ENCODE assay signal across 1 cellular context in the genomic region with DNA sequence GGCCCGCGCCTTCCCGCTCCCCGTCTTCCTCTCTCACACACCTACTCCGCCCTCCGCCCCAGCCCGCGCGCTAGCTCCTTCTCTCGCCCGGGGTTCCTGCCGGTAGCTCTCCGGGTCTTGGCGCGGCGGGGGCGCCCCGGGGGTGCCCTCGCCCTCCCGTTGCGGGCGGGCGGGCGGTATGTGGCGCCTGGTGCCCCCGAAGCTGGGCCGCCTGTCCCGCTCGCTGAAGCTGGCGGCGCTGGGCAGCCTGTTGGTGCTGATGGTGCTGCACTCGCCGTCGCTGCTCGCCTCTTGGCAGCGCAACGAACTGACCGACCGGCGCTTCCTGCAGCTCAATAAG.
TF ChIP-seq lines count a peak whose summit lies in the region.

No MANE protein-coding gene starts in this region.

TF ChIP-seq in K562, 482 proteins besides CTCF, POLR2A, EP300 and RAD21 (continued from another document):
- peak; percentile 80; the same call in 1 of the 2 replicates for TF ChIP-seq ZNF263 (CRISPR knock-in tag; IDR thresholded peaks at IDR 0.05; ENCODE audit: borderline replicate concordance)
- TF ChIP-seq, protein P1, sequence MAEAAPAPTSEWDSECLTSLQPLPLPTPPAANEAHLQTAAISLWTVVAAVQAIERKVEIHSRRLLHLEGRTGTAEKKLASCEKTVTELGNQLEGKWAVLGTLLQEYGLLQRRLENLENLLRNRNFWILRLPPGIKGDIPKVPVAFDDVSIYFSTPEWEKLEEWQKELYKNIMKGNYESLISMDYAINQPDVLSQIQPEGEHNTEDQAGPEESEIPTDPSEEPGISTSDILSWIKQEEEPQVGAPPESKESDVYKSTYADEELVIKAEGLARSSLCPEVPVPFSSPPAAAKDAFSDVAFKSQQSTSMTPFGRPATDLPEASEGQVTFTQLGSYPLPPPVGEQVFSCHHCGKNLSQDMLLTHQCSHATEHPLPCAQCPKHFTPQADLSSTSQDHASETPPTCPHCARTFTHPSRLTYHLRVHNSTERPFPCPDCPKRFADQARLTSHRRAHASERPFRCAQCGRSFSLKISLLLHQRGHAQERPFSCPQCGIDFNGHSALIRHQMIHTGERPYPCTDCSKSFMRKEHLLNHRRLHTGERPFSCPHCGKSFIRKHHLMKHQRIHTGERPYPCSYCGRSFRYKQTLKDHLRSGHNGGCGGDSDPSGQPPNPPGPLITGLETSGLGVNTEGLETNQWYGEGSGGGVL (CRISPR knock-in tag; IDR thresholded peaks at IDR 0.05), result no peak
- no peak for TF ChIP-seq E2F5 (CRISPR knock-in tag; IDR thresholded peaks at IDR 0.05)
- no peak for TF ChIP-seq HOMEZ (CRISPR knock-in tag; IDR thresholded peaks at IDR 0.05)
- no peak for TF ChIP-seq OTX1 (CRISPR knock-in tag; IDR thresholded peaks at IDR 0.05)
- TF ChIP-seq ZC3H4 (CRISPR knock-in tag; IDR thresholded peaks at IDR 0.05; ENCODE audit: borderline replicate concordance), result peak; percentile 84; the same call in 1 of the 2 replicates
- TF ChIP-seq, protein P2, sequence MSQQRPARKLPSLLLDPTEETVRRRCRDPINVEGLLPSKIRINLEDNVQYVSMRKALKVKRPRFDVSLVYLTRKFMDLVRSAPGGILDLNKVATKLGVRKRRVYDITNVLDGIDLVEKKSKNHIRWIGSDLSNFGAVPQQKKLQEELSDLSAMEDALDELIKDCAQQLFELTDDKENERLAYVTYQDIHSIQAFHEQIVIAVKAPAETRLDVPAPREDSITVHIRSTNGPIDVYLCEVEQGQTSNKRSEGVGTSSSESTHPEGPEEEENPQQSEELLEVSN (IDR thresholded peaks at IDR 0.05; ENCODE audit: borderline replicate concordance in 1 of 2, extremely low read depth in 1 of 2, insufficient read depth in 1 of 2, insufficient read length in 1 of 2, low read depth in 1 of 2, low read length in 1 of 2, poor library complexity in 1 of 2, severe bottlenecking in 1 of 2), result peak in 1 of 2 experiments; percentile 73
- TF ChIP-seq PHB2 (IDR thresholded peaks at IDR 0.05; ENCODE audit: low read depth), result no peak
- TF ChIP-seq FIP1L1 (IDR thresholded peaks at IDR 0.05; ENCODE audit: low read depth, low read length, poor library complexity, severe bottlenecking), result peak; percentile 56
- TF ChIP-seq MAZ (CRISPR knock-in tag; conservative IDR thresholded peaks at IDR 0.05 in 1 of 2, IDR thresholded peaks at IDR 0.05 in 1 of 2), result 0 out of 4 replicates have a peak, but pooled peaks of 1 of the 2 experiments have one; percentile 8
- TF ChIP-seq ELF1 (tag; IDR thresholded peaks at IDR 0.05), result peak; percentile 49; the same call in 1 of the 2 replicates
- peak; percentile 97 for TF ChIP-seq POLR2G (IDR thresholded peaks at IDR 0.05; ENCODE audit: low read depth, low read length)
- TF ChIP-seq, protein P3, sequence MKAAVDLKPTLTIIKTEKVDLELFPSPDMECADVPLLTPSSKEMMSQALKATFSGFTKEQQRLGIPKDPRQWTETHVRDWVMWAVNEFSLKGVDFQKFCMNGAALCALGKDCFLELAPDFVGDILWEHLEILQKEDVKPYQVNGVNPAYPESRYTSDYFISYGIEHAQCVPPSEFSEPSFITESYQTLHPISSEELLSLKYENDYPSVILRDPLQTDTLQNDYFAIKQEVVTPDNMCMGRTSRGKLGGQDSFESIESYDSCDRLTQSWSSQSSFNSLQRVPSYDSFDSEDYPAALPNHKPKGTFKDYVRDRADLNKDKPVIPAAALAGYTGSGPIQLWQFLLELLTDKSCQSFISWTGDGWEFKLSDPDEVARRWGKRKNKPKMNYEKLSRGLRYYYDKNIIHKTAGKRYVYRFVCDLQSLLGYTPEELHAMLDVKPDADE (conservative IDR thresholded peaks at IDR 0.05; ENCODE audit: control insufficient read depth, low read depth, low read length), result 0 out of 2 replicates have a peak, but pooled peaks have one; percentile 54
- TF ChIP-seq ZNF143 (CRISPR knock-in tag; IDR thresholded peaks at IDR 0.05), result no peak
- 0 out of 4 replicates have a peak, but pooled peaks of 1 of the 2 experiments have one; percentile 18 for TF ChIP-seq SIN3A (IDR thresholded peaks at IDR 0.05; ENCODE audit: borderline replicate concordance in 2 of 2, control insufficient read depth in 1 of 2, low read depth in 2 of 2, low read length in 2 of 2)
- peak; percentile 50; the same call in 1 of the 2 replicates for TF ChIP-seq ZNF592 (IDR thresholded peaks at IDR 0.05)
- peak; percentile 7; the same call in 1 of the 2 replicates for TF ChIP-seq PHF8 (IDR thresholded peaks at IDR 0.05; ENCODE audit: borderline replicate concordance, low read length)
- peak; percentile 23 for TF ChIP-seq U2AF1 (optimal IDR thresholded peaks at IDR 0.05; ENCODE audit: low read depth, low read length)
- peak; percentile 78; the same call in 1 of the 2 replicates for TF ChIP-seq FOXK1 (CRISPR knock-in tag; IDR thresholded peaks at IDR 0.05; ENCODE audit: borderline replicate concordance)
- no peak for TF ChIP-seq C11orf30 (IDR thresholded peaks at IDR 0.05; ENCODE audit: low read depth)
- TF ChIP-seq TGIF2 (CRISPR knock-in tag; IDR thresholded peaks at IDR 0.05), result peak; percentile 37; the same call in 1 of the 2 replicates
- TF ChIP-seq COPS2 (conservative IDR thresholded peaks at IDR 0.05), result no peak
- no peak for TF ChIP-seq RBBP5 (IDR thresholded peaks at IDR 0.05; ENCODE audit: borderline replicate concordance, insufficient read depth, low read length, poor library complexity, severe bottlenecking)
- TF ChIP-seq, protein P4, sequence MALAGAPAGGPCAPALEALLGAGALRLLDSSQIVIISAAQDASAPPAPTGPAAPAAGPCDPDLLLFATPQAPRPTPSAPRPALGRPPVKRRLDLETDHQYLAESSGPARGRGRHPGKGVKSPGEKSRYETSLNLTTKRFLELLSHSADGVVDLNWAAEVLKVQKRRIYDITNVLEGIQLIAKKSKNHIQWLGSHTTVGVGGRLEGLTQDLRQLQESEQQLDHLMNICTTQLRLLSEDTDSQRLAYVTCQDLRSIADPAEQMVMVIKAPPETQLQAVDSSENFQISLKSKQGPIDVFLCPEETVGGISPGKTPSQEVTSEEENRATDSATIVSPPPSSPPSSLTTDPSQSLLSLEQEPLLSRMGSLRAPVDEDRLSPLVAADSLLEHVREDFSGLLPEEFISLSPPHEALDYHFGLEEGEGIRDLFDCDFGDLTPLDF (CRISPR knock-in tag; IDR thresholded peaks at IDR 0.05), result 0 out of 2 replicates have a peak, but pooled peaks have one; percentile 48
- TF ChIP-seq NONO (IDR thresholded peaks at IDR 0.05; ENCODE audit: low read depth in 2 of 2, low read length in 1 of 2), result peak in 1 of 2 experiments; percentile 84; a peak in 2 of 4 replicates
- peak; percentile 91 for TF ChIP-seq RBFOX2 (IDR thresholded peaks at IDR 0.05; ENCODE audit: low read depth, low read length)
- TF ChIP-seq ZNF644 (tag; IDR thresholded peaks at IDR 0.05; ENCODE audit: low read depth), result 0 out of 2 replicates have a peak, but pooled peaks have one; percentile 25
- TF ChIP-seq HNRNPL (IDR thresholded peaks at IDR 0.05; ENCODE audit: low read depth, low read length), result peak; percentile 85
- TF ChIP-seq NR4A1 (CRISPR knock-in tag; IDR thresholded peaks at IDR 0.05), result 0 out of 2 replicates have a peak, but pooled peaks have one; percentile 1
- TF ChIP-seq NR4A1 (tag; IDR thresholded peaks at IDR 0.05), result no peak
- TF ChIP-seq SPI1 (IDR thresholded peaks at IDR 0.05; ENCODE audit: borderline replicate concordance, low read depth, low read length), result 0 out of 2 replicates have a peak, but pooled peaks have one; percentile 6
TF ChIP-seq in K562: peak in this region for 25.
